Comparison of ENCODE assay signal across 2 cellular contexts in genomic region chr5:55714339-55714738, GRCh38.
TF ChIP-seq lines count a peak whose summit lies in the region.

No MANE protein-coding gene starts in this region.

TF ChIP-seq in GM23338, 12 proteins besides CTCF, POLR2A, EP300 and RAD21:
- no peak for TF ChIP-seq ZNF114 (CRISPR knock-in tag; IDR thresholded peaks at IDR 0.05)
- TF ChIP-seq EZH2phosphoT487 (IDR thresholded peaks at IDR 0.05; ENCODE audit: unreplicated experiment) = no peak
- no peak for TF ChIP-seq ETS1 (IDR thresholded peaks at IDR 0.05)
- no peak for TF ChIP-seq REST (IDR thresholded peaks at IDR 0.05; ENCODE audit: unreplicated experiment)
- TF ChIP-seq ZNF462 (CRISPR knock-in tag; IDR thresholded peaks at IDR 0.05) = peak; percentile 8; the same call in 1 of the 2 replicates
- TF ChIP-seq NANOG (IDR thresholded peaks at IDR 0.05; ENCODE audit: borderline replicate concordance) = no peak
- no peak for TF ChIP-seq ZNF331 (CRISPR knock-in tag; IDR thresholded peaks at IDR 0.05; ENCODE audit: low read depth)
TF ChIP-seq in GM23338: peak in this region for 1.

TF ChIP-seq in H1, 55 proteins besides CTCF, POLR2A, EP300 and RAD21:
- TF ChIP-seq YY1 (IDR thresholded peaks at IDR 0.05; ENCODE audit: low read depth, low read length) (peak; percentile 43; the same call in 1 of the 2 replicates), TAF1 (IDR thresholded peaks at IDR 0.05; ENCODE audit: low read depth, low read length) (no peak), TEAD4 (IDR thresholded peaks at IDR 0.05; ENCODE audit: low read depth, low read length) (0 out of 2 replicates have a peak, but pooled peaks have one; percentile 19)
